Comparison of ENCODE assay signal across 25 cellular contexts in the genomic region with DNA sequence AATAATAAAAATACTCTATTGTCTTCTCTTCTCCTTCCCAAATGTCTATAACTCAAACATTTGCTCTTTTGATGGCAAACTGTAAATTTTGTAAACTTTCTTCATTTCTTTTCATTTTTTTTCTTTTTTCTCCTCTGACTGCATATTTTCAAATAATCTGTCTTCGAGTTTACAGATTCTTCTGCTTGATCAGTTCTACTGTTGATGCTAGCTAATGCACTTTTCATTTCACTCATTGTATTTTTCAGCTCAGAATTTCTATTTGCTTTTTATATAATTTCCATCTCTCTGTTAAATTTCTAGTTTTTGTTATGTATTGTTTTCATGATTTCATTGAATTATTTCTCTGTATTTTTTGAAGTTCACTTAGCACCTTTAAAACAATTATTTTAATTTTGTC.
"Had no signal": no experiment of that assay in that cellular context is flagged by ENCODE, and none has a peak within 500 bp of the region (broad histone marks: within the 10 kb centered on the region; RNA-seq: fewer than 3 reads in every experiment).

No MANE protein-coding gene starts in this region.

- H3K4me1 ChIP-seq: colonic mucosa, esophagus squamous epithelium, gastrocnemius medialis, heart right ventricle, left lung, lower lobe of right lung had no signal

- H3K27me3 ChIP-seq: colonic mucosa, esophagus squamous epithelium, gastrocnemius medialis, heart right ventricle, left lung had no signal

- H3K4me3 ChIP-seq: colonic mucosa, esophagus squamous epithelium, gastrocnemius medialis, heart right ventricle, left lung, lower lobe of right lung, mucosa of descending colon had no signal

- H3K27ac ChIP-seq: colonic mucosa, epithelial cell of prostate, esophagus squamous epithelium, gastrocnemius medialis, heart right ventricle, left lung, lower lobe of right lung had no signal

- DNase-seq: colonic mucosa; cortex of kidney; effector CD8-positive, alpha-beta T cell; effector memory CD8-positive, alpha-beta T cell; endodermal cell; erythroblast; esophagus squamous epithelium; foreskin fibroblast; foreskin melanocyte; gastrocnemius medialis; glutamatergic neuron; head of caudate nucleus; heart right ventricle; hippocampal formation; left cardiac atrium; left lung; left ventricle myocardium superior; lower lobe of right lung; mucosa of descending colon; naive B cell had no signal

- H3K36me3 ChIP-seq: colonic mucosa, esophagus squamous epithelium, gastrocnemius medialis, heart right ventricle, left lung, lower lobe of right lung had no signal

- H3K9me3 ChIP-seq: colonic mucosa, esophagus squamous epithelium, gastrocnemius medialis, lower lobe of right lung had no signal

- ATAC-seq: effector memory CD8-positive, alpha-beta T cell; esophagus mucosa; gastrocnemius medialis; heart right ventricle; left cardiac atrium; left lung; left ventricle myocardium superior; lower lobe of right lung; mucosa of descending colon had no signal

- FAIRE-seq: endometrium, islet of Langerhans, keratinocyte had no signal
